ENCODE assay signal across 16 cellular contexts in genomic region chr10:61279400-61279799, GRCh38.
DNase-seq lines count a peak whose midpoint lies in the region; ATAC-seq and TF ChIP-seq lines count a peak whose summit lies in the region.
"Had no signal": no experiment of that assay in that cellular context is flagged by ENCODE, and none has a peak within 500 bp of the region (broad histone marks: within the 10 kb centered on the region; RNA-seq: fewer than 3 reads in every experiment).

No MANE protein-coding gene starts in this region.

- no peak overlapping the region for H3K4me3 Mint-ChIP-seq in osteocyte (ENCODE audit: unreplicated experiment)
- H3K4me3 Mint-ChIP-seq: activated CD4-positive, alpha-beta memory T cell treated with anti-CD3 and anti-CD28 coated beads for 36 hours; natural killer cell treated with Interleukin-12 subunit alpha and Interleukin-12 subunit beta and Interleukin-15 and Interleukin-18, amount 100 ng/mL, for 72 hours had no signal

- no peak for TF ChIP-seq CTCF in DND-41 (IDR thresholded peaks at IDR 0.05; ENCODE audit: borderline replicate concordance, extremely low read depth, low read length, poor library complexity, severe bottlenecking)
- TF ChIP-seq CTCF in osteocyte (IDR thresholded peaks at IDR 0.05) = no peak
- no peak for TF ChIP-seq CTCF in left lung (IDR thresholded peaks at IDR 0.05)

- no peaks in the 10 kb centered on the region for H3K79me2 ChIP-seq in DND-41 (ENCODE audit: insufficient read depth, low read length)
- no peaks in the 10 kb centered on the region for H3K79me2 ChIP-seq in GM23248 (ENCODE audit: insufficient read depth)

- H2AFZ ChIP-seq in DND-41 (ENCODE audit: low read depth, low read length) = no peak overlapping the region
- no peak overlapping the region for H2AFZ ChIP-seq in GM23248

- H3K36me3 Mint-ChIP-seq in osteocyte (ENCODE audit: unreplicated experiment) = peaks cover 2% of the 10 kb centered on the region
- H3K36me3 Mint-ChIP-seq: activated CD4-positive, alpha-beta memory T cell treated with anti-CD3 and anti-CD28 coated beads for 36 hours; natural killer cell treated with Interleukin-12 subunit alpha and Interleukin-12 subunit beta and Interleukin-15 and Interleukin-18, amount 100 ng/mL, for 72 hours had no signal

- no peak for DNase-seq in DND-41
- no peak for DNase-seq in osteocyte (ENCODE audit: extremely low spot score, unreplicated experiment)
- DNase-seq in GM23248 = no peak
- no peak for DNase-seq in left lung
- DNase-seq in SJCRH30 = no peak
- DNase-seq: activated CD4-positive, alpha-beta memory T cell treated with anti-CD3 and anti-CD28 coated beads for 36 hours; adrenal gland; cerebellar nuclear complex; NCI-H146; NCI-H526 treated with DMSO at 0.1 percent for 48 hours had no signal

- H3K4me2 ChIP-seq in DND-41 (ENCODE audit: insufficient read depth, low read length) (no peak overlapping the region), GM23248 (ENCODE audit: unreplicated experiment) (no peak overlapping the region)

- 90 to 91% methylated on average over 7 of the region's 7 CpGs for WGBS in GM23248 (ENCODE audit: low coverage in 1 of 2, low lambda C conversion rate in 2 of 2, missing lambda C conversion rate in 2 of 2), 2 experiments

- H3K9me3 Mint-ChIP-seq in osteocyte (ENCODE audit: unreplicated experiment) = peaks cover 4% of the 10 kb centered on the region
- H3K9me3 Mint-ChIP-seq: activated CD4-positive, alpha-beta memory T cell treated with anti-CD3 and anti-CD28 coated beads for 36 hours; natural killer cell treated with Interleukin-12 subunit alpha and Interleukin-12 subunit beta and Interleukin-15 and Interleukin-18, amount 100 ng/mL, for 72 hours had no signal

- no peak overlapping the region for H3K27ac Mint-ChIP-seq in osteocyte (ENCODE audit: unreplicated experiment)
- H3K27ac Mint-ChIP-seq: activated CD4-positive, alpha-beta memory T cell treated with anti-CD3 and anti-CD28 coated beads for 36 hours; natural killer cell treated with Interleukin-12 subunit alpha and Interleukin-12 subunit beta and Interleukin-15 and Interleukin-18, amount 100 ng/mL, for 72 hours had no signal

- H3K36me3 ChIP-seq in DND-41 (ENCODE audit: insufficient read depth, low read length) (no peaks in the 10 kb centered on the region), GM23248 (ENCODE audit: low read depth) (no peaks in the 10 kb centered on the region), left lung (no peaks in the 10 kb centered on the region), SJCRH30 (no peaks in the 10 kb centered on the region)
- H3K36me3 ChIP-seq: adrenal gland had no signal

- no peaks in the 10 kb centered on the region for H3K27me3 Mint-ChIP-seq in osteocyte (ENCODE audit: unreplicated experiment)

- H3K4me1 ChIP-seq in DND-41 (ENCODE audit: insufficient read depth, low read length) = peaks cover 16% of the 10 kb centered on the region; the same call in 1 of the 2 replicates
- H3K4me1 ChIP-seq in GM23248 (ENCODE audit: insufficient read depth) = peaks cover 6% of the 10 kb centered on the region
- H3K4me1 ChIP-seq in left lung = peaks cover 0 to 9% of the 10 kb centered on the region in 2 donors
- 0 out of 2 replicates have a peak, but pooled peaks cover 3% of the 10 kb centered on the region for H3K4me1 ChIP-seq in SJCRH30

- in situ Hi-C loops in GM23248 (cut with MboI) = no loop called here

- H3K9me3 ChIP-seq in DND-41 (ENCODE audit: insufficient read depth, low read length, severe bottlenecking) (no peaks in the 10 kb centered on the region), GM23248 (ENCODE audit: low read depth) (no peaks in the 10 kb centered on the region), left lung (no peaks in the 10 kb centered on the region), SJCRH30 (replicated peaks) (no peaks in the 10 kb centered on the region)
- H3K9me3 ChIP-seq: adrenal gland had no signal

- no peaks in the 10 kb centered on the region for H4K20me1 ChIP-seq in DND-41 (ENCODE audit: insufficient read depth, low read length)
- H4K20me1 ChIP-seq in GM23248 (ENCODE audit: insufficient read depth) = no peaks in the 10 kb centered on the region

- H3K27ac ChIP-seq in DND-41 (ENCODE audit: low read length) = no peak overlapping the region
- H3K27ac ChIP-seq in GM23248 = no peak overlapping the region
- no peak overlapping the region for H3K27ac ChIP-seq in left lung
- no peak overlapping the region for H3K27ac ChIP-seq in SJCRH30
- H3K27ac ChIP-seq: 22Rv1, adrenal gland, C4-2B had no signal

- intact Hi-C loops in left lung (cut with DNase I) = no loop called here

- no peaks in the 10 kb centered on the region for H3K9me2 ChIP-seq in GM23248 (ENCODE audit: insufficient read depth)

- no peaks in the 10 kb centered on the region for H3K27me3 ChIP-seq in DND-41 (ENCODE audit: insufficient read depth, low read length, poor library complexity)
- no peaks in the 10 kb centered on the region for H3K27me3 ChIP-seq in GM23248 (replicated peaks; ENCODE audit: insufficient read depth)
- no peaks in the 10 kb centered on the region for H3K27me3 ChIP-seq in left lung
- H3K27me3 ChIP-seq in SJCRH30 = no peaks in the 10 kb centered on the region
- H3K27me3 ChIP-seq: adrenal gland had no signal

- H3K4me3 ChIP-seq in DND-41 (ENCODE audit: low read depth in 1 of 2, low read length in 2 of 2) (no peak overlapping the region), GM23248 (no peak overlapping the region), left lung (no peak overlapping the region), SJCRH30 (no peak overlapping the region)
- H3K4me3 ChIP-seq: adrenal gland had no signal

- ATAC-seq in DND-41 (ENCODE audit: insufficient read depth, low read depth) (0 out of 3 replicates have a peak, but pooled peaks have one; percentile 45), GM19351 (IDR thresholded peaks at IDR 0.05; ENCODE audit: unreplicated experiment) (peak; percentile 57), HG02571 (IDR thresholded peaks at IDR 0.05; ENCODE audit: unreplicated experiment) (peak; percentile 69), HG03280 (IDR thresholded peaks at IDR 0.05; ENCODE audit: unreplicated experiment) (peak; percentile 71), left lung (no peak)
- ATAC-seq: natural killer cell treated with Interleukin-12 subunit alpha and Interleukin-12 subunit beta and Interleukin-15 and Interleukin-18, amount 100 ng/mL, for 72 hours had no signal

- 0 out of 2 replicates have a peak, but pooled peaks cover 9% of the 10 kb centered on the region for H3F3A ChIP-seq in GM23248 (ENCODE audit: insufficient read depth)

- H3K4me1 Mint-ChIP-seq in osteocyte (ENCODE audit: unreplicated experiment) = peaks cover 8% of the 10 kb centered on the region

- H3K9ac ChIP-seq in DND-41 (ENCODE audit: low read depth, low read length) (no peak overlapping the region), GM23248 (no peak overlapping the region)
